ENCODE assay signal across 11 cellular contexts in the genomic region with DNA sequence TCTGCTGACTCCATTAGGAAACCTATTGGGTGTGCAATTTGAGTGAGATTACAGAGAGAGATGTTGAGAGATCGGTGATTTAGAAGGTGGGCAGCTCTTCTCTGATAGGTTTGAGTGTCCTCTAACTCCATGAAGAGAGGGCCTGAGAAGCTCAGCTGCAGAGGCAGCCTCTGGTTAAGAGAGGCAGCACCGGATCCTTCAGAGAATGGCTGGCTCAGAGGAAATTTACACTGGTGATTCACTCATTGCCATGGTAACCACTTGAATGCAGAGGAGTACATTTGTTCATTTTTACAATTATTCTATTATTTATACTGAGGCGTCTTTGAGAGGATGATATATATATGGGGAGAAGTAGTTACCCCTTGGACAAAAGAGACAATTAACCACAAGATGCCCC.
A peak's percentile ranks its signal among the peaks of the same experiment; 100 is the strongest.
DNase-seq lines count a peak whose midpoint lies in the region; ATAC-seq and TF ChIP-seq lines count a peak whose summit lies in the region.
"Had no signal": no experiment of that assay in that cellular context is flagged by ENCODE, and none has a peak within 500 bp of the region (broad histone marks: within the 10 kb centered on the region; RNA-seq: fewer than 3 reads in every experiment).

No MANE protein-coding gene starts in this region.

- H3K9me3 ChIP-seq in heart right ventricle (no peaks in the 10 kb centered on the region), right atrium auricular region (no peaks in the 10 kb centered on the region), upper lobe of right lung (no peaks in the 10 kb centered on the region)
- H3K9me3 ChIP-seq: BE2C had no signal

- H3K4me1 ChIP-seq in heart right ventricle: peaks cover 0 to 33% (median 0%) of the 10 kb centered on the region in 9 donors
- no peaks in the 10 kb centered on the region for H3K4me1 ChIP-seq in right atrium auricular region
- peaks cover 4% of the 10 kb centered on the region for H3K4me1 ChIP-seq in upper lobe of right lung
- H3K4me1 ChIP-seq: BE2C had no signal

- no peak for TF ChIP-seq CTCF in heart right ventricle (IDR thresholded peaks at IDR 0.05)
- no peak for TF ChIP-seq CTCF in right atrium auricular region (IDR thresholded peaks at IDR 0.05)
- no peak for TF ChIP-seq CTCF in upper lobe of right lung (IDR thresholded peaks at IDR 0.05)

- H3K27ac ChIP-seq in heart right ventricle: no peak overlapping the region
- H3K27ac ChIP-seq in right atrium auricular region: no peak overlapping the region
- no peak overlapping the region for H3K27ac ChIP-seq in upper lobe of right lung

- no peak overlapping the region for H3K4me3 ChIP-seq in heart right ventricle
- no peak overlapping the region for H3K4me3 ChIP-seq in right atrium auricular region
- H3K4me3 ChIP-seq in upper lobe of right lung: no peak overlapping the region

- intact Hi-C loops in heart right ventricle (cut with DNase I) (no loop called here), upper lobe of right lung (cut with DNase I) (no loop called here)

- DNase-seq in heart right ventricle (peak in 1 of 2 donors; percentile 16), right atrium auricular region (ENCODE audit: low spot score) (no peak), anterior cingulate cortex (lab: John Stamatoyannopoulos, UW) (peak in 41 of 58 donors; percentile 2 to 72 (median 19)), hepatic stellate cell (ENCODE audit: low spot score) (peak; percentile 34), upper lobe of right lung (no peak), left lobe of liver (ENCODE audit: low spot score) (no peak), NCI-H1092 (lab: John Stamatoyannopoulos, UW) (no peak)
- DNase-seq: activated CD4-positive, alpha-beta memory T cell treated with anti-CD3 and anti-CD28 coated beads for 36 hours; BE2C; left ventricle myocardium superior had no signal

- WGBS in heart right ventricle, 2 donors: 53 to 62% methylated on average over 3 of the region's 3 CpGs

- no peaks in the 10 kb centered on the region for H3K36me3 ChIP-seq in heart right ventricle
- H3K36me3 ChIP-seq in right atrium auricular region: no peaks in the 10 kb centered on the region
- H3K36me3 ChIP-seq in upper lobe of right lung: no peaks in the 10 kb centered on the region
- H3K36me3 ChIP-seq: BE2C had no signal

- ATAC-seq in heart right ventricle: peak in 5 of 8 donors; percentile 31 to 65 (median 56)
- ATAC-seq in upper lobe of right lung: peak; percentile 23
- ATAC-seq in left lobe of liver: no peak
- no peak for ATAC-seq in HG03565 (IDR thresholded peaks at IDR 0.05; ENCODE audit: unreplicated experiment)
- ATAC-seq: left ventricle myocardium superior had no signal

- no peaks in the 10 kb centered on the region for H3K27me3 ChIP-seq in heart right ventricle
- H3K27me3 ChIP-seq in right atrium auricular region: no peaks in the 10 kb centered on the region
- no peaks in the 10 kb centered on the region for H3K27me3 ChIP-seq in upper lobe of right lung
- H3K27me3 ChIP-seq: BE2C had no signal

Comparison
In these comparisons a context has a peak if more than half of its experiments do, and no peak if none do; other contexts are left out.
1. ATAC-seq: peak in heart right ventricle (5 of 8) and upper lobe of right lung (single experiment); none in left lobe of liver (single experiment) and HG03565 (single experiment).
2. DNase-seq: peak in anterior cingulate cortex (41 of 58) and hepatic stellate cell (single experiment); none in right atrium auricular region (single experiment), upper lobe of right lung (single experiment), left lobe of liver (single experiment) and NCI-H1092 (single experiment).